9 cellular contexts compared by ENCODE assay signal in the genomic region with DNA sequence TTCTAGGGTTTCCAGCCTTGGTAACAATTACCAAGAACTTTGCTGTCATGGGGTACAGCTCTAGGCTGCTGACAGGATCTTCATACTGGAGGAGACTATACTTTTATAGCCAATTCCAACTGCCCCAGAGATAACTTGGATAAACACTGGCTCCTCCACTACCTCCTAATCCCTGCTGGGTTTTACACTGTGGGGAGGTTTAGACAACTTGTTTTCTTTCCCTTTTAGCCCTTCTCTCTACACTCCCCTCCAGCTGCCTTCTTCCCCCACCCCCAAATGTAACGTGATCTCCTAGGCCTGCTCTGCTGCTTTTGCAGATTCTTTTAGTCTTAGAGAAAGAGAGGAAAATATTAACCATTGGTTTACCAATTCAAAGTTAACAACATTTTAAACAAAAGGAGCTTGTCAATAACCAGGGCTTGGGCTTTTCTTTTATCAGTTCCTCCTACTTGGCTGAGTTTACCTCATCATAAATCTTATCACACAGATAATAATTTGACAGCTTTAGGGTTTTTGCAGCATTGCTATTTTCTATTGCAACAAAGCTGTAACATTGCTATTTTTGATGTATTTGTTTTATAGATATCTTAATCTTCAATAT. TPM values are rescaled to one million over a fixed set of nuclear protein-coding genes. Genes with fewer than 3 reads are reported as not detected.
DNase-seq lines count a peak whose midpoint lies in the region; ATAC-seq, FAIRE-seq and TF ChIP-seq lines count a peak whose summit lies in the region.
"Had no signal": no experiment of that assay in that cellular context is flagged by ENCODE, and none has a peak within 500 bp of the region (broad histone marks: within the 10 kb centered on the region; RNA-seq: fewer than 3 reads in every experiment).

No MANE protein-coding gene starts in this region.

- H3K27me3 ChIP-seq in astrocyte (ENCODE audit: insufficient read depth, low read length) = no peaks in the 10 kb centered on the region
- H3K27me3 ChIP-seq in thyroid gland = no peaks in the 10 kb centered on the region

- no peaks in the 10 kb centered on the region for H3K36me3 ChIP-seq in astrocyte (ENCODE audit: insufficient read depth, low read length)
- no peaks in the 10 kb centered on the region for H3K36me3 ChIP-seq in thyroid gland

- peak overlapping the region; percentile 65 for H3K9ac ChIP-seq in astrocyte (ENCODE audit: low read length)

- H3K4me3 ChIP-seq in astrocyte (ENCODE audit: insufficient read depth, low read depth, low read length) = peak overlapping the region; percentile 6
- no peak overlapping the region for H3K4me3 ChIP-seq in thyroid gland (replicated peaks in 1 of 3)

- H3K9me3 ChIP-seq in astrocyte (ENCODE audit: insufficient read depth, low read depth, low read length) = no peaks in the 10 kb centered on the region
- H3K9me3 ChIP-seq in thyroid gland = no peaks in the 10 kb centered on the region

- peak; percentile 37 for FAIRE-seq in astrocyte (lab: Jason Lieb, UNC)

- intact Hi-C loops in thyroid gland (cut with DNase I) = no loop called here
- intact Hi-C loops in Calu3 (cut with micrococcal nuclease; ENCODE audit: unreplicated experiment) = no loop called here

- H3K27ac ChIP-seq in astrocyte (ENCODE audit: low read depth, low read length) (peak overlapping the region; percentile 58), thyroid gland (peak overlapping the region; percentile 66 to 88 (median 86))

- H3K79me2 ChIP-seq in astrocyte (ENCODE audit: insufficient read depth, low read length) = peaks cover 53% of the 10 kb centered on the region

- no peak for ATAC-seq in GM21447 (IDR thresholded peaks at IDR 0.05; ENCODE audit: unreplicated experiment)

- H3K4me1 Mint-ChIP-seq in astrocyte (ENCODE audit: low read depth, unreplicated experiment) = peaks cover 35% of the 10 kb centered on the region
- no peaks in the 10 kb centered on the region for H3K4me1 Mint-ChIP-seq in Calu3 (ENCODE audit: low read depth, unreplicated experiment)

- 9 to 10% methylated on average over 1 of the region's 1 CpG for WGBS in thyroid gland, 2 donors

- peaks cover 5% of the 10 kb centered on the region for H4K20me1 ChIP-seq in astrocyte (ENCODE audit: insufficient read depth, low read length)

- H3K36me3 Mint-ChIP-seq in astrocyte (ENCODE audit: low read depth, unreplicated experiment) = no peaks in the 10 kb centered on the region
- no peaks in the 10 kb centered on the region for H3K36me3 Mint-ChIP-seq in Calu3 (ENCODE audit: insufficient read depth, unreplicated experiment)

- H3K4me2 ChIP-seq in astrocyte (ENCODE audit: low read length) = peak overlapping the region; percentile 78

- no TSS peak for BruUV-seq in Calu3 (replicated peaks; lab: Mats Ljungman, UMichigan)

- H3K4me3 Mint-ChIP-seq in astrocyte (ENCODE audit: unreplicated experiment) (peak overlapping the region; percentile 58), Calu3 (ENCODE audit: low read depth, unreplicated experiment) (no peak overlapping the region)
- H3K4me3 Mint-ChIP-seq: T-helper 1 cell treated with Interleukin-12 subunit alpha and Interleukin-12 subunit beta and Interleukin-4 antibody, amounts not matched to agents 30 μg/mL and 1 μg/mL, for 36 hours had no signal

- H3K27ac Mint-ChIP-seq in astrocyte (ENCODE audit: unreplicated experiment) (peak overlapping the region; percentile 94), Calu3 (ENCODE audit: unreplicated experiment) (no peak overlapping the region)
- H3K27ac Mint-ChIP-seq: T-helper 1 cell treated with Interleukin-12 subunit alpha and Interleukin-12 subunit beta and Interleukin-4 antibody, amounts not matched to agents 30 μg/mL and 1 μg/mL, for 36 hours had no signal

- CTCF ChIA-PET in Calu3 (lab: Charles Lee) = no interaction called here

- DNase-seq in DMS53 (lab: John Stamatoyannopoulos, UW) = peak; percentile 23
- DNase-seq in DMS53 treated with DMSO at 0.1 percent for 48 hours (lab: John Stamatoyannopoulos, UW; ENCODE audit: unreplicated experiment) = no peak
- peak; percentile 74 for DNase-seq in astrocyte (ENCODE audit: low read depth)
- DNase-seq in islet precursor cell = peak; percentile 84
- peak; percentile 63 to 64 for DNase-seq in thyroid gland
- no peak for DNase-seq in medulla oblongata (ENCODE audit: extremely low spot score)
- DNase-seq in Calu3 = no peak

- peak in 1 of 2 donors; percentile 47 for TF ChIP-seq POLR2A in thyroid gland (IDR thresholded peaks at IDR 0.05)

- no peak for TF ChIP-seq CTCF in astrocyte (IDR thresholded peaks at IDR 0.05; ENCODE audit: insufficient read depth, low read depth, low read length)
- no peak for TF ChIP-seq CTCF in thyroid gland (IDR thresholded peaks at IDR 0.05)
- TF ChIP-seq CTCF in Calu3 (IDR thresholded peaks at IDR 0.05; ENCODE audit: unreplicated experiment) = no peak

- no peaks in the 10 kb centered on the region for H3K27me3 Mint-ChIP-seq in astrocyte (ENCODE audit: low read depth, unreplicated experiment)
- no peaks in the 10 kb centered on the region for H3K27me3 Mint-ChIP-seq in Calu3 (ENCODE audit: unreplicated experiment)

- H3K4me1 ChIP-seq in astrocyte (ENCODE audit: insufficient read depth, low read length) (peaks cover 29% of the 10 kb centered on the region), thyroid gland (peaks cover 24 to 46% of the 10 kb centered on the region in 2 donors)

- H2AFZ ChIP-seq in astrocyte (ENCODE audit: low read depth, low read length) = no peak overlapping the region

- H3K9me3 Mint-ChIP-seq in astrocyte (ENCODE audit: unreplicated experiment) (peaks cover 4% of the 10 kb centered on the region), Calu3 (ENCODE audit: low read depth, unreplicated experiment) (peaks cover 3% of the 10 kb centered on the region)

RNA-seq across cellular contexts. Expression of gene ABL1, which starts 9.9 kb away (rescaled TPM):
- total RNA-seq in astrocyte (113 and 117 TPM in 2 replicates), thyroid gland (10 to 100 TPM; 60.3 to 97.0 (median 79.8) TPM), Calu3 (2022) (29.6 and 30.0 TPM in 2 replicates)

Comparison
In these comparisons a context has a peak if more than half of its experiments do, and no peak if none do; other contexts are left out.
1. DNase-seq: peak in DMS53 (single experiment), astrocyte (single experiment), islet precursor cell (single experiment) and thyroid gland (2 of 2); none in DMS53 treated with DMSO at 0.1 percent for 48 hours (single experiment), medulla oblongata (single experiment) and Calu3 (single experiment).